In the genomic region with DNA sequence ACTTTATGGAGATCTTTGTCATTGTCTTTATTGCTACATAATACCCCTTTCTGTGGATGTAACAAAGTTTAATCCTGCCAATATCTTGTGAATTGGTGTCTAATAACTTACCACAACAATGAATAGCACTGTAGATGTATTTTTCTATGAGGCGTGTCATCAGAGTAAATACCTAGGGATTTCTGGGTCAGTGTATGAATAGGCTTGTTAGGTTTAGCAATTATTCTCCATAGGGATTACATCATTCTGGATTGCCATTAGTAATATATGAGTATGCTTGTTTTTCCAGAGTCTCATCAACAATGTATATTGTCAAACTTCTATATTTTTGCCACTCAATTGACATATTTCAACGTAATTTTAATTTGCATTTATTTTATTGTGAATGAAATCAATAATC, we compare ENCODE assay signal across 26 cellular contexts.
"Had no signal": no experiment of that assay in that cellular context is flagged by ENCODE, and none has a peak within 500 bp of the region (broad histone marks: within the 10 kb centered on the region; RNA-seq: fewer than 3 reads in every experiment).

No MANE protein-coding gene starts in this region.

- H3K4me3 Mint-ChIP-seq: immature natural killer cell; mesothelial cell of epicardium; naive B cell; natural killer cell; nephron progenitor cell; neural progenitor cell; stimulated activated memory B cell treated with anti-CD40 and anti-IgM and Interleukin-4, amounts not matched to agents 10 μg/mL and 1 μg/mL and 100 μg/mL, for 72 hours; stimulated activated naive CD8-positive, alpha-beta T cell treated with anti-CD3 and anti-CD28 coated beads, Interleukin-15, amount 100 ng/mL, for 72 hours; type B pancreatic cell had no signal

- H3K27me3 Mint-ChIP-seq: naive B cell; stimulated activated memory B cell treated with anti-CD40 and anti-IgM and Interleukin-4, amounts not matched to agents 10 μg/mL and 1 μg/mL and 100 μg/mL, for 72 hours; type B pancreatic cell had no signal

- H3K4me1 Mint-ChIP-seq: immature natural killer cell; mesothelial cell of epicardium; naive B cell; natural killer cell; nephron progenitor cell; neural progenitor cell; stimulated activated memory B cell treated with anti-CD40 and anti-IgM and Interleukin-4, amounts not matched to agents 10 μg/mL and 1 μg/mL and 100 μg/mL, for 72 hours; stimulated activated naive CD8-positive, alpha-beta T cell treated with anti-CD3 and anti-CD28 coated beads, Interleukin-15, amount 100 ng/mL, for 72 hours had no signal

- ATAC-seq: natural killer cell; right cardiac atrium; stimulated activated memory B cell treated with anti-CD40 and anti-IgM and Interleukin-4, amounts not matched to agents 10 μg/mL and 1 μg/mL and 100 μg/mL, for 72 hours; stimulated activated naive CD8-positive, alpha-beta T cell treated with anti-CD3 and anti-CD28 coated beads, Interleukin-15, amount 100 ng/mL, for 72 hours had no signal

- H3K4me3 ChIP-seq: left ventricle myocardium inferior, lung, neural progenitor cell, prostate gland, sigmoid colon, spleen, tibial nerve, uterus had no signal

- H3K27ac Mint-ChIP-seq: immature natural killer cell; mesothelial cell of epicardium; naive B cell; natural killer cell; nephron progenitor cell; neural progenitor cell; stimulated activated memory B cell treated with anti-CD40 and anti-IgM and Interleukin-4, amounts not matched to agents 10 μg/mL and 1 μg/mL and 100 μg/mL, for 72 hours; stimulated activated naive CD8-positive, alpha-beta T cell treated with anti-CD3 and anti-CD28 coated beads, Interleukin-15, amount 100 ng/mL, for 72 hours; type B pancreatic cell had no signal

- H3K9me3 Mint-ChIP-seq: nephron progenitor cell; neural progenitor cell; stimulated activated naive CD8-positive, alpha-beta T cell treated with anti-CD3 and anti-CD28 coated beads, Interleukin-15, amount 100 ng/mL, for 72 hours had no signal

- H3K36me3 Mint-ChIP-seq: immature natural killer cell; mesothelial cell of epicardium; naive B cell; natural killer cell; neural progenitor cell; stimulated activated memory B cell treated with anti-CD40 and anti-IgM and Interleukin-4, amounts not matched to agents 10 μg/mL and 1 μg/mL and 100 μg/mL, for 72 hours; type B pancreatic cell had no signal

- DNase-seq: hypothalamus; immature natural killer cell; kidney; left ventricle myocardium inferior; naive B cell; natural killer cell; nephron progenitor cell; occipital lobe; posterior cingulate gyrus; retina; right cardiac atrium; sigmoid colon; small intestine; spleen; stimulated activated CD4-positive, alpha-beta T cell treated with anti-CD3 and anti-CD28 coated beads, Interleukin-4, amount 100 ng/mL, for 24 hours; stimulated activated naive CD4-positive, alpha-beta T cell treated with Interleukin-2 at 50 U/mL for 16 hours; stimulated activated naive CD8-positive, alpha-beta T cell treated with anti-CD3 and anti-CD28 coated beads, Interleukin-15, amount 100 ng/mL, for 72 hours; substantia nigra; uterus had no signal
